In genomic region chr1:112619518-112620458, GRCh38 we compare ENCODE assay signal across 8 cellular contexts. TPM values are rescaled to one million over a fixed set of nuclear protein-coding genes. Genes with fewer than 3 reads are reported as not detected.
DNase-seq lines count a peak whose midpoint lies in the region; ATAC-seq and TF ChIP-seq lines count a peak whose summit lies in the region.

Gene CAPZA1 (plus strand): TSS chr1:112619832. CDS start chr1:112619845, 13 bp downstream.

- H3K4me1 ChIP-seq in BLaER1 (peaks cover 38% of the 10 kb centered on the region), colonic mucosa (peaks cover 5% of the 10 kb centered on the region)

- no peaks in the 10 kb centered on the region for H3K9me3 ChIP-seq in BLaER1
- H3K9me3 ChIP-seq in colonic mucosa: no peaks in the 10 kb centered on the region

- H3K4me3 ChIP-seq in BLaER1 (peak within 1 kb of the TSS; percentile 84), colonic mucosa (peak within 1 kb of the TSS; percentile 83)

- H3K36me3 ChIP-seq in BLaER1: peaks cover 25% of the 10 kb centered on the region
- H3K36me3 ChIP-seq in colonic mucosa: no peaks in the 10 kb centered on the region

- DNase-seq in NCI-H526 (lab: John Stamatoyannopoulos, UW) (peak; percentile 92 to 98), colonic mucosa (peak; percentile 93), left colon (peak; percentile 94)
- DNase-seq in activated CD4-positive, alpha-beta T cell treated with anti-CD3 and anti-CD28 coated beads for 48 hours: peak; percentile 93
- peak; percentile 79 to 83 for DNase-seq in stimulated activated CD4-positive, alpha-beta T cell treated with anti-CD3 and anti-CD28 coated beads, Interleukin-1b, Interleukin-23, amount 100 ng/mL, for 4 hours (ENCODE audit: low read depth in 2 of 2)

- ATAC-seq in GM19324 (IDR thresholded peaks at IDR 0.05; ENCODE audit: low FRiP score, unreplicated experiment) (peak; percentile 82), HG03460 (IDR thresholded peaks at IDR 0.05; ENCODE audit: unreplicated experiment) (peak; percentile 84), left colon (peak; percentile 90)

- H3K4me2 ChIP-seq in BLaER1: peak within 1 kb of the TSS; percentile 84

- no peak for TF ChIP-seq CTCF in colonic mucosa (IDR thresholded peaks at IDR 0.05)

- H3K9ac ChIP-seq in BLaER1 (peak within 1 kb of the TSS; percentile 96), colonic mucosa (ENCODE audit: low read depth in 2 of 2, low read length in 2 of 2) (peak within 1 kb of the TSS; percentile 96 to 98)

- intact Hi-C loops in colonic mucosa (cut with DNase I) (loop anchor here (5.0 kb wide), 3 partner anchors 88 to 227 kb away; partner anchors contain the start of gene RHOC), left colon (cut with DNase I, micrococcal nuclease) (loop anchor here in 1 of 2 donors (5.0 to 10.0 kb wide), 3 partner anchors 55 to 225 kb away; partner anchors contain the start of genes CTTNBP2NL, MOV10 and RHOC)

- H3K27me3 ChIP-seq in BLaER1 (no peaks in the 10 kb centered on the region), colonic mucosa (no peaks in the 10 kb centered on the region)

- peak within 1 kb of the TSS; percentile 98 for H3K27ac ChIP-seq in BLaER1
- peak within 1 kb of the TSS; percentile 99 for H3K27ac ChIP-seq in colonic mucosa

- peaks cover 44% of the 10 kb centered on the region for H4K20me1 ChIP-seq in BLaER1

RNA-seq across cellular contexts. Expression of gene CAPZA1, which starts in this region (rescaled TPM):
- 100 to 1,000 TPM; 165 to 178 TPM for total RNA-seq in colonic mucosa
- 100 to 1,000 TPM; 161 to 162 TPM for total RNA-seq in left colon

Comparison
In these comparisons a context has a peak if more than half of its experiments do, and no peak if none do; other contexts are left out.
1. Peak in every context shown above with its lines: DNase-seq, ATAC-seq, H3K4me3 ChIP-seq and H3K27ac ChIP-seq.